ENCODE assay signal across 8 cellular contexts in genomic region chr17:4807534-4808377, GRCh38. TPM values are rescaled to one million over a fixed set of nuclear protein-coding genes. Genes with fewer than 3 reads are reported as not detected.
A peak's percentile ranks its signal among the peaks of the same experiment; 100 is the strongest.
DNase-seq lines count a peak whose midpoint lies in the region; ATAC-seq, FAIRE-seq and TF ChIP-seq lines count a peak whose summit lies in the region.

No MANE protein-coding gene starts in this region.

- H3K36me3 ChIP-seq in mucosa of descending colon (ENCODE audit: low read depth): no peaks in the 10 kb centered on the region

- H3K9me3 Mint-ChIP-seq in IgD-negative memory B cell: no peaks in the 10 kb centered on the region
- H3K9me3 Mint-ChIP-seq in dendritic cell treated with granulocyte-macrophage colony-stimulating factor and Interleukin-4, amounts not matched to agents 40 ng/mL and 50 ng/mL, for 4 days: no peaks in the 10 kb centered on the region

- no peak for TF ChIP-seq POLR2A in A549 (IDR thresholded peaks at IDR 0.05; ENCODE audit: low read length)

- H3K27ac Mint-ChIP-seq in IgD-negative memory B cell: peak overlapping the region in 1 of 3 donors; percentile 47
- H3K27ac Mint-ChIP-seq in dendritic cell treated with granulocyte-macrophage colony-stimulating factor and Interleukin-4, amounts not matched to agents 40 ng/mL and 50 ng/mL, for 4 days: peak overlapping the region; percentile 72

- H3K4me1 ChIP-seq in A549 (peaks cover 14% of the 10 kb centered on the region), mucosa of descending colon (ENCODE audit: low read depth) (peaks cover 6% of the 10 kb centered on the region)

- no peaks in the 10 kb centered on the region for H3K27me3 Mint-ChIP-seq in IgD-negative memory B cell
- H3K27me3 Mint-ChIP-seq in dendritic cell treated with granulocyte-macrophage colony-stimulating factor and Interleukin-4, amounts not matched to agents 40 ng/mL and 50 ng/mL, for 4 days: peaks cover 34% of the 10 kb centered on the region

- H3K4me3 ChIP-seq in A549 (peak overlapping the region; percentile 83), mucosa of descending colon (peak overlapping the region; percentile 61)

- intact Hi-C loops in dendritic cell treated with granulocyte-macrophage colony-stimulating factor and Interleukin-4, amounts not matched to agents 40 ng/mL and 50 ng/mL, for 4 days (cut with micrococcal nuclease): no loop called here
- intact Hi-C loops in mucosa of descending colon (cut with DNase I, micrococcal nuclease): no loop called here

- H3K9me3 ChIP-seq in A549 (no peaks in the 10 kb centered on the region), mucosa of descending colon (no peaks in the 10 kb centered on the region)

- peak overlapping the region; percentile 79 to 90 (median 85) for H3K4me3 Mint-ChIP-seq in IgD-negative memory B cell
- peak overlapping the region; percentile 87 for H3K4me3 Mint-ChIP-seq in dendritic cell treated with granulocyte-macrophage colony-stimulating factor and Interleukin-4, amounts not matched to agents 40 ng/mL and 50 ng/mL, for 4 days

- no peak for TF ChIP-seq EP300 in A549 (IDR thresholded peaks at IDR 0.05)

- DNase-seq in A549 (ENCODE audit: low read depth in 1 of 2, low spot score in 1 of 2): peak in 1 of 2 experiments; percentile 44
- DNase-seq in mucosa of descending colon: peak; percentile 23 to 58 (median 38)
- no peak for DNase-seq in NCI-H510A treated with DMSO at 0.1 percent for 48 hours (lab: John Stamatoyannopoulos, UW)
- no peak for DNase-seq in NK-92 treated with Interleukin-12 subunit alpha and Interleukin-12 subunit beta, amount 100 ng/mL, for 24 hours (lab: John Stamatoyannopoulos, UW)

- TF ChIP-seq RAD21 in A549 (conservative IDR thresholded peaks at IDR 0.05 in 1 of 2, IDR thresholded peaks at IDR 0.05 in 1 of 2): no peak

- POLR2A ChIA-PET in A549 (lab: Yijun Ruan, JAX): interaction anchor here (1.3 to 3.9 kb wide), 3 partner anchors 12 to 18 kb away, joined by 4 to 31 read pairs (median 24); partner anchors contain the start of genes GLTPD2 and PSMB6

- peak overlapping the region; percentile 88 for H3K4me2 ChIP-seq in A549

- FAIRE-seq in A549 (lab: Jason Lieb, UNC): no peak

- CTCF ChIA-PET in A549 (lab: Yijun Ruan, JAX): interaction anchor here (1.0 to 5.2 kb wide), 10 partner anchors 7 to 98 kb away, joined by 3 to 36 read pairs (median 4); partner anchors contain the start of gene ARRB2

- peaks cover 6% of the 10 kb centered on the region for H3K36me3 Mint-ChIP-seq in IgD-negative memory B cell
- H3K36me3 Mint-ChIP-seq in dendritic cell treated with granulocyte-macrophage colony-stimulating factor and Interleukin-4, amounts not matched to agents 40 ng/mL and 50 ng/mL, for 4 days (ENCODE audit: low read depth): peaks cover 51% of the 10 kb centered on the region

- WGBS in A549 (ENCODE audit: missing lambda C conversion rate): 35% methylated on average over 31 of the region's 38 CpGs

- ATAC-seq in A549 (peak; percentile 41 to 43), mucosa of descending colon (peak; percentile 3), HG02642 (IDR thresholded peaks at IDR 0.05; ENCODE audit: poor library complexity, unreplicated experiment) (no peak), HG02840 (IDR thresholded peaks at IDR 0.05; ENCODE audit: low FRiP score, unreplicated experiment) (no peak)

- peaks cover 6 to 13% (median 10%) of the 10 kb centered on the region in 3 donors for H3K4me1 Mint-ChIP-seq in IgD-negative memory B cell
- H3K4me1 Mint-ChIP-seq in dendritic cell treated with granulocyte-macrophage colony-stimulating factor and Interleukin-4, amounts not matched to agents 40 ng/mL and 50 ng/mL, for 4 days (ENCODE audit: low read depth): peaks cover 38% of the 10 kb centered on the region

- TF ChIP-seq CTCF in A549 (IDR thresholded peaks at IDR 0.05): no peak
- no peak for TF ChIP-seq CTCF in mucosa of descending colon (IDR thresholded peaks at IDR 0.05)

- H3K27ac ChIP-seq in A549: peak overlapping the region; percentile 86 to 90

TF ChIP-seq in A549, 52 proteins besides CTCF, POLR2A, EP300 and RAD21:
- TF ChIP-seq SMC3 (IDR thresholded peaks at IDR 0.05) (no peak), MAZ (IDR thresholded peaks at IDR 0.05; ENCODE audit: borderline replicate concordance, low read depth, low read length) (no peak), MAFK (IDR thresholded peaks at IDR 0.05; ENCODE audit: partially characterized antibody) (no peak), PBX3 (IDR thresholded peaks at IDR 0.05) (no peak), CBX2 (IDR thresholded peaks at IDR 0.05; ENCODE audit: borderline replicate concordance, low read depth) (no peak), EHF (CRISPR knock-in tag; IDR thresholded peaks at IDR 0.05) (no peak)

RNA-seq across cellular contexts. Expression of gene PLD2, which starts 0.8 kb away (rescaled TPM):
- polyA plus RNA-seq in A549 (2011; rRNA removed) (17.0 and 20.2 TPM in 2 replicates), A549 (2017; fragmentation: RNase III; extraction: RNeasy Plus Mini Kit Qiagen cat#74134 plus additional on column Dnase treatment) (23.0 to 27.4 TPM (median 23.7 TPM) in 3 replicates), IgD-negative memory B cell (4.9 TPM)
- 24.5 and 30.1 TPM in 2 replicates for polyA plus RNA-seq in A549 (2012; cell fraction: cytosol; rRNA removed)
- polyA plus RNA-seq in A549 (2012; cell fraction: nucleus; rRNA removed): 114 and 147 TPM in 2 replicates
- polyA minus RNA-seq in A549 (2011; rRNA and poly(A)+ RNA removed): 27.1 and 27.4 TPM in 2 replicates
- total RNA-seq in mucosa of descending colon: 10 to 100 TPM; 24.4 to 29.8 (median 29.2) TPM

RNA-seq across cellular contexts. Expression of gene PSMB6, which starts 11.8 kb away (rescaled TPM):
- polyA plus RNA-seq in A549 (2011; rRNA removed): 376 and 414 TPM in 2 replicates
- 763 and 829 TPM in 2 replicates for polyA plus RNA-seq in A549 (2012; cell fraction: cytosol; rRNA removed)
- 423 and 460 TPM in 2 replicates for polyA plus RNA-seq in A549 (2012; cell fraction: nucleus; rRNA removed)
- polyA plus RNA-seq in A549 (2017; fragmentation: RNase III; extraction: RNeasy Plus Mini Kit Qiagen cat#74134 plus additional on column Dnase treatment): 387 to 424 TPM (median 414 TPM) in 3 replicates
- 332 and 401 TPM in 2 replicates for polyA minus RNA-seq in A549 (2011; rRNA and poly(A)+ RNA removed)
- polyA plus RNA-seq in IgD-negative memory B cell: 261 TPM
- total RNA-seq in mucosa of descending colon: 100 to 1,000 TPM in 2 of 3 donors, 10 to 100 TPM in 1; 71.5 to 122 (median 109) TPM

RNA-seq across cellular contexts. Expression of gene GLTPD2, which starts 19.0 kb away (rescaled TPM):
- not detected in 2 replicates for polyA plus RNA-seq in A549 (2011; rRNA removed)
- polyA plus RNA-seq in A549 (2012; cell fraction: cytosol; rRNA removed): 0.04 and 0.06 TPM in 2 replicates
- polyA plus RNA-seq in A549 (2012; cell fraction: nucleus; rRNA removed): 0.06 TPM in 1 of 2 replicates, not detected in the other
- not detected in 3 replicates for polyA plus RNA-seq in A549 (2017; fragmentation: RNase III; extraction: RNeasy Plus Mini Kit Qiagen cat#74134 plus additional on column Dnase treatment)
- not detected in 2 replicates for polyA minus RNA-seq in A549 (2011; rRNA and poly(A)+ RNA removed)
- not detected for polyA plus RNA-seq in IgD-negative memory B cell
- not detected for total RNA-seq in mucosa of descending colon

RNA-seq across cellular contexts. Expression of gene VMO1, which starts 21.6 kb away (rescaled TPM):
- polyA plus RNA-seq in A549 (2011; rRNA removed): 0.50 and 0.58 TPM in 2 replicates
- 0.98 and 1.1 TPM in 2 replicates for polyA plus RNA-seq in A549 (2012; cell fraction: cytosol; rRNA removed)
- polyA plus RNA-seq in A549 (2012; cell fraction: nucleus; rRNA removed): 0.83 and 2.1 TPM in 2 replicates
- 0.39 to 1.1 TPM (median 0.81 TPM) in 3 replicates for polyA plus RNA-seq in A549 (2017; fragmentation: RNase III; extraction: RNeasy Plus Mini Kit Qiagen cat#74134 plus additional on column Dnase treatment)
- polyA minus RNA-seq in A549 (2011; rRNA and poly(A)+ RNA removed): not detected in 2 replicates
- not detected for polyA plus RNA-seq in IgD-negative memory B cell
- total RNA-seq in mucosa of descending colon: 1 to 10 TPM in 2 of 3 donors, under 1 TPM in 1; 0.67 to 2.3 (median 2.1) TPM

Comparison
In these comparisons a context has a peak if more than half of its experiments do, and no peak if none do; other contexts are left out.
1. ATAC-seq: peak in A549 (2 of 2) and mucosa of descending colon (single experiment); none in HG02642 (single experiment) and HG02840 (single experiment).
2. DNase-seq: peak in mucosa of descending colon (3 of 3); none in NCI-H510A treated with DMSO at 0.1 percent for 48 hours (single experiment) and NK-92 treated with Interleukin-12 subunit alpha and Interleukin-12 subunit beta, amount 100 ng/mL, for 24 hours (single experiment).